In genomic region chr1:226479432-226479831, GRCh38 we compare ENCODE assay signal across 2 cellular contexts.
TF ChIP-seq lines count a peak whose summit lies in the region.

No MANE protein-coding gene starts in this region.

TF ChIP-seq in HepG2, 621 proteins besides CTCF, POLR2A, EP300 and RAD21 (continued from another document and continues in another):
- TF ChIP-seq AGO2 (optimal IDR thresholded peaks at IDR 0.05; ENCODE audit: low read depth, low read length) (no peak), MXD3 (CRISPR knock-in tag; IDR thresholded peaks at IDR 0.05) (no peak), ZNF383 (CRISPR knock-in tag; IDR thresholded peaks at IDR 0.05; ENCODE audit: borderline replicate concordance) (no peak), THRA (CRISPR knock-in tag; IDR thresholded peaks at IDR 0.05; ENCODE audit: borderline replicate concordance) (peak; percentile 50; the same call in 1 of the 2 replicates), ZNF678 (CRISPR knock-in tag; IDR thresholded peaks at IDR 0.05) (no peak), POLR2AphosphoS5 (IDR thresholded peaks at IDR 0.05; ENCODE audit: low read depth, low read length) (no peak), AFF4 (CRISPR knock-in tag; IDR thresholded peaks at IDR 0.05) (no peak), REXO4 (CRISPR knock-in tag; IDR thresholded peaks at IDR 0.05; ENCODE audit: borderline replicate concordance) (no peak), ZNF552 (CRISPR knock-in tag; IDR thresholded peaks at IDR 0.05; ENCODE audit: borderline replicate concordance) (no peak), GTF2F1 (IDR thresholded peaks at IDR 0.05; ENCODE audit: low read length) (no peak), ZNF12 (CRISPR knock-in tag; IDR thresholded peaks at IDR 0.05) (no peak), MLXIP (CRISPR knock-in tag; IDR thresholded peaks at IDR 0.05; ENCODE audit: borderline replicate concordance) (no peak), ZNF234 (CRISPR knock-in tag; conservative IDR thresholded peaks at IDR 0.05) (no peak), SRF (IDR thresholded peaks at IDR 0.05; ENCODE audit: low read depth, low read length) (no peak), ZFP1 (CRISPR knock-in tag; IDR thresholded peaks at IDR 0.05) (no peak), ONECUT2 (CRISPR knock-in tag; IDR thresholded peaks at IDR 0.05) (no peak), ERF (CRISPR knock-in tag; IDR thresholded peaks at IDR 0.05) (no peak), ZNF747 (CRISPR knock-in tag; IDR thresholded peaks at IDR 0.05; ENCODE audit: borderline replicate concordance) (no peak), ZNF253 (CRISPR knock-in tag; IDR thresholded peaks at IDR 0.05; ENCODE audit: borderline replicate concordance) (no peak), ADNP (CRISPR knock-in tag; IDR thresholded peaks at IDR 0.05) (no peak), PREB (CRISPR knock-in tag; IDR thresholded peaks at IDR 0.05) (no peak), ZNF776 (CRISPR knock-in tag; IDR thresholded peaks at IDR 0.05) (no peak), FOXK1 (CRISPR knock-in tag; IDR thresholded peaks at IDR 0.05; ENCODE audit: borderline replicate concordance, low read depth) (0 out of 2 replicates have a peak, but pooled peaks have one; percentile 17)

TF ChIP-seq in endothelial cell of umbilical vein, 7 proteins besides CTCF, POLR2A, EP300 and RAD21 (continued from another document):
- TF ChIP-seq JUN (IDR thresholded peaks at IDR 0.05; ENCODE audit: borderline replicate concordance, insufficient read depth, insufficient read length, low read depth), result no peak
- TF ChIP-seq MAX (IDR thresholded peaks at IDR 0.05; ENCODE audit: insufficient read depth, insufficient read length), result no peak
- no peak for TF ChIP-seq GATA2 (IDR thresholded peaks at IDR 0.05; ENCODE audit: insufficient read depth, insufficient read length, low read depth, low read length)
- no peak for TF ChIP-seq POLR2AphosphoS5 (IDR thresholded peaks at IDR 0.05; ENCODE audit: insufficient read depth, low read depth, low read length)
- TF ChIP-seq EZH2 (IDR thresholded peaks at IDR 0.05; ENCODE audit: borderline replicate concordance, low read depth, low read length, severe bottlenecking), result no peak
